26 cellular contexts compared by ENCODE assay signal in the genomic region with DNA sequence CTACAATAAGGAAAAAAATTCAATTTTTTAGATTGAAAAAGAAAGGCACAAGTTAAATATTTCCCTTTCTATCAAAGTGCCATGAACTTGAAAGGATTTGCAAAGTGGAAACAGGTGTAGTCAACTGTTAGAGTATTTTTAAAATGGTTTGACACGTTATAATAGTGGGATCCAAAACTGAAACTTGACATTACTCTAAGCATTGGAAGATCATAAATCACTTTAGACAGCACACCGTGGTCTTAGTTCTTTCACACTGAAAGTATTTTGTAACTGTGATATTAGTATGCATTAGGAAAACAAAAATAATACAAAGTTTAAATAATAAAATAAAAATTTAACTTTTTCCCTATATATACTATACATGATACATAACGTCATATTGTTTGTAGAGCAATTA.
A peak's percentile ranks its signal among the peaks of the same experiment; 100 is the strongest.
DNase-seq lines count a peak whose midpoint lies in the region; ATAC-seq, FAIRE-seq and TF ChIP-seq lines count a peak whose summit lies in the region.
"Had no signal": no experiment of that assay in that cellular context is flagged by ENCODE, and none has a peak within 500 bp of the region (broad histone marks: within the 10 kb centered on the region; RNA-seq: fewer than 3 reads in every experiment).

No MANE protein-coding gene starts in this region.

- H4K12ac ChIP-seq in trophoblast cell (ENCODE audit: low read depth, low read length): no peak overlapping the region

- H3K27ac ChIP-seq in Karpas-422 (ENCODE audit: low read length) (no peak overlapping the region), GM12878 (ENCODE audit: control insufficient read depth, insufficient read depth) (no peak overlapping the region), pancreas (no peak overlapping the region), trophoblast cell (ENCODE audit: low read depth, low read length) (no peak overlapping the region)
- H3K27ac ChIP-seq: HL-60 had no signal

- 9% methylated on average over 3 of the region's 3 CpGs for WGBS in GM12878 (ENCODE audit: insufficient coverage, insufficient replicate concordance, low lambda C conversion rate, missing lambda C conversion rate)
- WGBS in pancreas, 2 donors: 29 to 32% methylated on average over 3 of the region's 3 CpGs
- WGBS in trophoblast cell (ENCODE audit: extremely low coverage, insufficient coverage, insufficient read length): no CpG with 5 or more reads among the region's 3 CpGs

- no peak overlapping the region for H3K4ac ChIP-seq in trophoblast cell (ENCODE audit: low read depth, low read length)

- POLR2A ChIA-PET in GM12878 (lab: Charles Lee): no interaction called here

- no peaks in the 10 kb centered on the region for H3K27me3 ChIP-seq in Karpas-422 (ENCODE audit: low read length)
- no peaks in the 10 kb centered on the region for H3K27me3 ChIP-seq in GM12878 (replicated peaks in 1 of 2; ENCODE audit: control insufficient read depth in 2 of 2, insufficient read depth in 2 of 2, low read length in 1 of 2)
- H3K27me3 ChIP-seq in pancreas: no peaks in the 10 kb centered on the region
- no peaks in the 10 kb centered on the region for H3K27me3 ChIP-seq in trophoblast cell (ENCODE audit: insufficient read depth, low read length)
- H3K27me3 ChIP-seq: BE2C had no signal

- peak; percentile 73 to 80; a peak in 3 of 4 replicates for TF ChIP-seq EP300 in GM12878 (IDR thresholded peaks at IDR 0.05; ENCODE audit: borderline replicate concordance in 1 of 2, control insufficient read depth in 1 of 2, low read depth in 2 of 2, low read length in 2 of 2)

- intact Hi-C loops in GM12878 (cut with micrococcal nuclease; ENCODE audit: unreplicated experiment): no loop called here
- intact Hi-C loops in pancreas (cut with DNase I): no loop called here

- ATAC-seq in GM12878: peak; percentile 80
- no peak for ATAC-seq in pancreas
- no peak for ATAC-seq in stimulated activated naive CD8-positive, alpha-beta T cell treated with anti-CD3 and anti-CD28 coated beads, Interleukin-15, amount 100 ng/mL, for 72 hours
- ATAC-seq: GM23338, K562 had no signal

- H3K9me3 Mint-ChIP-seq in stimulated activated naive CD8-positive, alpha-beta T cell treated with anti-CD3 and anti-CD28 coated beads, Interleukin-15, amount 100 ng/mL, for 72 hours: peaks cover 10 to 21% of the 10 kb centered on the region in 2 donors
- H3K9me3 Mint-ChIP-seq: GM23338 had no signal

- H3K14ac ChIP-seq in trophoblast cell (ENCODE audit: low read length): no peak overlapping the region

- no peak for TF ChIP-seq RAD21 in GM12878 (IDR thresholded peaks at IDR 0.05; ENCODE audit: insufficient read depth, low read depth, low read length)

- peak; percentile 37 for FAIRE-seq in A204.1 (lab: Jason Lieb, UNC)
- FAIRE-seq in GM12878 (lab: Jason Lieb, UNC): no peak
- FAIRE-seq in pancreas (lab: Jason Lieb, UNC): peak; percentile 23
- FAIRE-seq: GM12891, H54, HTR-8/SVneo, K562 had no signal

- H2AFZ ChIP-seq in Karpas-422 (ENCODE audit: low read length): no peak overlapping the region
- H2AFZ ChIP-seq in GM12878 (ENCODE audit: control insufficient read depth, low read depth, low read length): no peak overlapping the region
- no peak overlapping the region for H2AFZ ChIP-seq in trophoblast cell (ENCODE audit: insufficient read depth, low read length, poor library complexity)
- H2AFZ ChIP-seq: GM23338 had no signal

- no peaks in the 10 kb centered on the region for H4K20me1 ChIP-seq in Karpas-422 (ENCODE audit: insufficient read depth, low read depth, low read length)
- no peaks in the 10 kb centered on the region for H4K20me1 ChIP-seq in GM12878 (ENCODE audit: control insufficient read depth, insufficient read depth)

- H3K4me1 ChIP-seq in Karpas-422 (ENCODE audit: low read length) (no peaks in the 10 kb centered on the region), GM12878 (ENCODE audit: control insufficient read depth, insufficient read depth, low read length) (no peaks in the 10 kb centered on the region), pancreas (no peaks in the 10 kb centered on the region), trophoblast cell (ENCODE audit: control insufficient read depth in 1 of 2, insufficient read depth in 2 of 2, low read length in 2 of 2) (no peaks in the 10 kb centered on the region)
- H3K4me1 ChIP-seq: BE2C had no signal

- H2BK120ac ChIP-seq in trophoblast cell (ENCODE audit: insufficient read depth, low read length, poor library complexity): no peak overlapping the region

- CTCF ChIA-PET in GM12878 (lab: Yijun Ruan, JAX): interaction anchor here (1.7 kb wide), 1 partner anchor 51 kb away, joined by 4 read pairs; no protein-coding TSS in a partner anchor

- SMC1A ChIA-PET in GM12878 (lab: Charles Lee; ENCODE audit: uncharacterized antibody, unreplicated experiment): interaction anchor here (1.5 kb wide), 2 partner anchors 13 to 17 kb away, joined by 3 to 13 read pairs; no protein-coding TSS in a partner anchor

- H3K9ac ChIP-seq in Karpas-422 (ENCODE audit: low read length) (no peak overlapping the region), GM12878 (ENCODE audit: control insufficient read depth, insufficient read depth, low read length) (no peak overlapping the region), trophoblast cell (ENCODE audit: low read length) (no peak overlapping the region)

- H3K18ac ChIP-seq in trophoblast cell (ENCODE audit: low read length): no peak overlapping the region

- no peaks in the 10 kb centered on the region for H3K9me3 ChIP-seq in Karpas-422 (ENCODE audit: low read length)
- no peaks in the 10 kb centered on the region for H3K9me3 ChIP-seq in GM12878 (replicated peaks; ENCODE audit: control insufficient read depth, insufficient read depth, low read length)
- no peaks in the 10 kb centered on the region for H3K9me3 ChIP-seq in pancreas
- no peaks in the 10 kb centered on the region for H3K9me3 ChIP-seq in trophoblast cell (ENCODE audit: insufficient read depth, low read depth, low read length)
- H3K9me3 ChIP-seq: BE2C had no signal

- no peak overlapping the region for H4K91ac ChIP-seq in trophoblast cell (ENCODE audit: low read depth, low read length)

- H3K36me3 ChIP-seq in Karpas-422 (ENCODE audit: insufficient read depth, low read length) (no peaks in the 10 kb centered on the region), GM12878 (ENCODE audit: control insufficient read depth in 2 of 2, insufficient read depth in 2 of 2, low read length in 1 of 2) (no peaks in the 10 kb centered on the region), pancreas (no peaks in the 10 kb centered on the region), trophoblast cell (ENCODE audit: control insufficient read depth in 1 of 2, insufficient read depth in 2 of 2, low read length in 2 of 2) (no peaks in the 10 kb centered on the region)
- H3K36me3 ChIP-seq: BE2C had no signal

- TF ChIP-seq CTCF in GM12878 (IDR thresholded peaks at IDR 0.05 in 2 of 3, conservative IDR thresholded peaks at IDR 0.05 in 1 of 3; ENCODE audit: control insufficient read depth in 2 of 3, extremely low read depth in 1 of 3, insufficient read depth in 1 of 3, low read depth in 3 of 3, low read length in 3 of 3) (no peak), pancreas (IDR thresholded peaks at IDR 0.05) (no peak)

- H3K79me2 ChIP-seq in Karpas-422 (ENCODE audit: low read length): no peaks in the 10 kb centered on the region
- H3K79me2 ChIP-seq in GM12878 (ENCODE audit: control insufficient read depth, insufficient read depth, low read length): no peaks in the 10 kb centered on the region
- no peaks in the 10 kb centered on the region for H3K79me2 ChIP-seq in trophoblast cell (ENCODE audit: control insufficient read depth, insufficient read depth, low read length, poor library complexity)

- H3K23ac ChIP-seq in trophoblast cell (ENCODE audit: low read length): no peak overlapping the region

- no peaks in the 10 kb centered on the region for H3K9me2 ChIP-seq in Karpas-422 (replicated peaks; ENCODE audit: insufficient read depth, low read length)

- no peak overlapping the region for H3K27ac Mint-ChIP-seq in stimulated activated naive CD8-positive, alpha-beta T cell treated with anti-CD3 and anti-CD28 coated beads, Interleukin-15, amount 100 ng/mL, for 72 hours
- H3K27ac Mint-ChIP-seq: CD4-positive, CD25-positive, alpha-beta regulatory T cell; CD8-positive, alpha-beta memory T cell; GM23338; HFFc6 had no signal

- H3K4me3 ChIP-seq in Karpas-422 (ENCODE audit: low read length) (no peak overlapping the region), GM12878 (no peak overlapping the region), pancreas (no peak overlapping the region), trophoblast cell (ENCODE audit: low read depth, low read length) (no peak overlapping the region)
- H3K4me3 ChIP-seq: GM23338, K562 had no signal

- no peak overlapping the region for H4K8ac ChIP-seq in trophoblast cell (ENCODE audit: low read depth, low read length)

- no peaks in the 10 kb centered on the region for H3K4me1 Mint-ChIP-seq in stimulated activated naive CD8-positive, alpha-beta T cell treated with anti-CD3 and anti-CD28 coated beads, Interleukin-15, amount 100 ng/mL, for 72 hours
- H3K4me1 Mint-ChIP-seq: CD4-positive, CD25-positive, alpha-beta regulatory T cell; CD8-positive, alpha-beta memory T cell had no signal

- H3K79me1 ChIP-seq in trophoblast cell (ENCODE audit: low read length): no peaks in the 10 kb centered on the region

- no peak overlapping the region for H2AK5ac ChIP-seq in trophoblast cell (ENCODE audit: low read length)

- H3K4me3 Mint-ChIP-seq in stimulated activated naive CD8-positive, alpha-beta T cell treated with anti-CD3 and anti-CD28 coated beads, Interleukin-15, amount 100 ng/mL, for 72 hours: no peak overlapping the region
- H3K4me3 Mint-ChIP-seq: CD4-positive, CD25-positive, alpha-beta regulatory T cell; CD8-positive, alpha-beta memory T cell; GM23338; HFFc6 had no signal

- H2BK5ac ChIP-seq in trophoblast cell (ENCODE audit: low read depth, low read length, poor library complexity): no peak overlapping the region

- H3K4me2 ChIP-seq in Karpas-422 (ENCODE audit: low read depth, low read length, poor library complexity, severe bottlenecking) (no peak overlapping the region), GM12878 (ENCODE audit: control insufficient read depth, insufficient read depth) (no peak overlapping the region), trophoblast cell (ENCODE audit: low read length) (no peak overlapping the region)
- H3K4me2 ChIP-seq: GM23338 had no signal

- peak; percentile 21 for DNase-seq in Karpas-422
- no peak for DNase-seq in GM12878 (ENCODE audit: low read depth, low spot score)
- no peak for DNase-seq in pancreas
- DNase-seq in stimulated activated naive CD8-positive, alpha-beta T cell treated with anti-CD3 and anti-CD28 coated beads, Interleukin-15, amount 100 ng/mL, for 72 hours: no peak
- DNase-seq in HT-29 (ENCODE audit: low spot score): no peak
- DNase-seq in trophoblast cell: no peak
- DNase-seq: ACHN; BE2C; C1 segment of cervical spinal cord; CD4-positive, CD25-positive, alpha-beta regulatory T cell; CD8-positive, alpha-beta memory T cell; COR-L47; DMS 273 treated with DMSO at 0.1 percent for 48 hours; DMS53; DND-41; EL; HCEC 1CT; HFFc6; IMR-90 had no signal

- RAD21 ChIA-PET in GM12878 (lab: Charles Lee; ENCODE audit: unreplicated experiment): interaction anchor here (1.4 to 1.7 kb wide), 3 partner anchors 13 to 51 kb away, joined by 3 to 13 read pairs (median 6); no protein-coding TSS in a partner anchor

- in situ Hi-C loops in GM12878 (cut with MboI): no loop called here

- H2BK12ac ChIP-seq in trophoblast cell (ENCODE audit: low read length): no peak overlapping the region

- H3K27me3 Mint-ChIP-seq in stimulated activated naive CD8-positive, alpha-beta T cell treated with anti-CD3 and anti-CD28 coated beads, Interleukin-15, amount 100 ng/mL, for 72 hours: no peaks in the 10 kb centered on the region
- H3K27me3 Mint-ChIP-seq: CD4-positive, CD25-positive, alpha-beta regulatory T cell; CD8-positive, alpha-beta memory T cell had no signal

- TF ChIP-seq POLR2A in GM12878 (IDR thresholded peaks at IDR 0.05; ENCODE audit: low read depth, low read length): no peak

- no TSS peak for BruUV-seq in GM12878 (replicated peaks; lab: Mats Ljungman, UMichigan)
